Comparison of ENCODE assay signal across 13 cellular contexts in genomic region chr1:247102381-247102780, GRCh38. TPM values are rescaled to one million over a fixed set of nuclear protein-coding genes. Genes with fewer than 3 reads are reported as not detected.
DNase-seq lines count a peak whose midpoint lies in the region; ATAC-seq and TF ChIP-seq lines count a peak whose summit lies in the region.
"Had no signal": no experiment of that assay in that cellular context is flagged by ENCODE, and none has a peak within 500 bp of the region (broad histone marks: within the 10 kb centered on the region; RNA-seq: fewer than 3 reads in every experiment).

No MANE protein-coding gene starts in this region.

- H3K4me2 ChIP-seq in SK-N-SH (no peak overlapping the region), neuronal stem cell (ENCODE audit: insufficient read depth, low read length, poor library complexity, severe bottlenecking) (no peak overlapping the region)

- no peak overlapping the region; a peak in 2 of 4 replicates for H3K4me3 ChIP-seq in SK-N-SH (ENCODE audit: low read depth in 2 of 2, low read length in 1 of 2)
- no peak overlapping the region for H3K4me3 ChIP-seq in neuronal stem cell (ENCODE audit: low read length in 2 of 2)

- peaks cover 14% of the 10 kb centered on the region for H3K9me3 Mint-ChIP-seq in endothelial cell (ENCODE audit: unreplicated experiment)
- peaks cover 18% of the 10 kb centered on the region for H3K9me3 Mint-ChIP-seq in Calu3 (ENCODE audit: low read depth, unreplicated experiment)

- 96% methylated on average over 1 of the region's 1 CpG for WGBS in SK-N-SH (ENCODE audit: low lambda C conversion rate)
- WGBS in neuronal stem cell (ENCODE audit: extremely low coverage in 2 of 2, insufficient read length in 2 of 2, insufficient replicate concordance in 1 of 2), 2 donors: no CpG with 5 or more reads among the region's 1 CpG

- H3K27ac Mint-ChIP-seq in endothelial cell (ENCODE audit: unreplicated experiment) (no peak overlapping the region), Calu3 (ENCODE audit: unreplicated experiment) (no peak overlapping the region)

- H3K27me3 Mint-ChIP-seq in endothelial cell (ENCODE audit: unreplicated experiment) (peaks cover 6% of the 10 kb centered on the region), Calu3 (ENCODE audit: unreplicated experiment) (no peaks in the 10 kb centered on the region)

- H3K27me3 ChIP-seq in SK-N-SH (ENCODE audit: insufficient read depth): no peaks in the 10 kb centered on the region
- no peaks in the 10 kb centered on the region for H3K27me3 ChIP-seq in neuronal stem cell (ENCODE audit: control insufficient read depth in 3 of 3, insufficient read depth in 3 of 3, low read depth in 1 of 3, low read length in 3 of 3)
- H3K27me3 ChIP-seq: sigmoid colon had no signal

- ATAC-seq in SK-N-SH treated with all-trans-retinoic acid at 6 μM for 48 hours (no peak), GM18498 (IDR thresholded peaks at IDR 0.05; ENCODE audit: unreplicated experiment) (no peak)

- no peak overlapping the region for H2BK15ac ChIP-seq in neuronal stem cell (ENCODE audit: low read length)

- no peak for TF ChIP-seq RAD21 in SK-N-SH (IDR thresholded peaks at IDR 0.05; ENCODE audit: low read length)

- H3K36me3 Mint-ChIP-seq in endothelial cell (ENCODE audit: low read depth, unreplicated experiment) (peaks cover 46% of the 10 kb centered on the region), Calu3 (ENCODE audit: insufficient read depth, unreplicated experiment) (peaks cover 24% of the 10 kb centered on the region)

- no TSS peak for BruUV-seq in Calu3 (replicated peaks; lab: Mats Ljungman, UMichigan)

- no peak overlapping the region for H3K23ac ChIP-seq in neuronal stem cell (ENCODE audit: low read depth, low read length, poor library complexity)

- H3F3A ChIP-seq in SK-N-SH (replicated peaks; ENCODE audit: insufficient read depth): peaks cover 8% of the 10 kb centered on the region

- H4K20me1 ChIP-seq in SK-N-SH (ENCODE audit: insufficient read depth): no peaks in the 10 kb centered on the region

- DNase-seq in SK-N-SH (no peak), NCI-H226 (peak; percentile 13), endothelial cell (ENCODE audit: low spot score) (no peak), non-pigmented ciliary epithelial cell (ENCODE audit: low read depth) (peak; percentile 26), Calu3 (no peak), neuronal stem cell (ENCODE audit: low spot score) (no peak)
- DNase-seq: 8988T, NCI-H1048, NCI-H446 treated with DMSO at 0.1 percent for 48 hours, sigmoid colon, WERI-Rb-1 had no signal

- no peak overlapping the region for H3K9ac ChIP-seq in SK-N-SH
- no peak overlapping the region for H3K9ac ChIP-seq in neuronal stem cell (ENCODE audit: low read depth, low read length, poor library complexity)

- H2BK12ac ChIP-seq in neuronal stem cell (ENCODE audit: low read length): no peak overlapping the region

- no peak overlapping the region for H4K91ac ChIP-seq in neuronal stem cell (ENCODE audit: low read depth, low read length, poor library complexity)

- H3K4ac ChIP-seq in neuronal stem cell (ENCODE audit: low read length): no peak overlapping the region

- H3K4me1 ChIP-seq in SK-N-SH (ENCODE audit: control insufficient read depth in 1 of 2, insufficient read depth in 2 of 2, low read depth in 1 of 2, low read length in 1 of 2): peaks cover 5 to 8% of the 10 kb centered on the region in 2 experiments; a peak in 3 of 4 replicates
- H3K4me1 ChIP-seq in neuronal stem cell (ENCODE audit: control insufficient read depth in 2 of 2, insufficient read depth in 1 of 2, low read depth in 1 of 2, low read length in 2 of 2): peaks cover 0 to 2% of the 10 kb centered on the region in 2 donors

- H3K14ac ChIP-seq in neuronal stem cell (ENCODE audit: low read length): no peak overlapping the region

- TF ChIP-seq EP300 in SK-N-SH (IDR thresholded peaks at IDR 0.05; ENCODE audit: borderline replicate concordance in 1 of 2, low read depth in 1 of 2, low read length in 1 of 2): no peak

- H3K4me3 Mint-ChIP-seq in endothelial cell (ENCODE audit: unreplicated experiment) (peak overlapping the region; percentile 74), Calu3 (ENCODE audit: low read depth, unreplicated experiment) (no peak overlapping the region)

- peaks cover 8% of the 10 kb centered on the region for H3K4me1 Mint-ChIP-seq in endothelial cell (ENCODE audit: unreplicated experiment)
- peaks cover 6% of the 10 kb centered on the region for H3K4me1 Mint-ChIP-seq in Calu3 (ENCODE audit: low read depth, unreplicated experiment)

- H2AK5ac ChIP-seq in neuronal stem cell (ENCODE audit: low read depth, low read length): no peak overlapping the region

- H3K18ac ChIP-seq in neuronal stem cell (ENCODE audit: low read length): no peak overlapping the region

- H3K9me2 ChIP-seq in SK-N-SH: no peaks in the 10 kb centered on the region

- no peak overlapping the region for H2BK5ac ChIP-seq in neuronal stem cell (ENCODE audit: low read length)

- TF ChIP-seq CTCF in SK-N-SH (IDR thresholded peaks at IDR 0.05) (no peak), endothelial cell (IDR thresholded peaks at IDR 0.05; ENCODE audit: unreplicated experiment) (no peak), Calu3 (IDR thresholded peaks at IDR 0.05; ENCODE audit: unreplicated experiment) (no peak)

- peaks cover 39 to 57% of the 10 kb centered on the region in 2 experiments for H3K36me3 ChIP-seq in SK-N-SH (replicated peaks in 1 of 2; ENCODE audit: control insufficient read depth in 1 of 2, insufficient read depth in 2 of 2, low read length in 1 of 2)
- peaks cover 16 to 55% of the 10 kb centered on the region in 2 donors for H3K36me3 ChIP-seq in neuronal stem cell (replicated peaks in 1 of 2; ENCODE audit: control insufficient read depth in 2 of 2, insufficient read depth in 2 of 2, low read length in 2 of 2)

- H3K79me1 ChIP-seq in neuronal stem cell (ENCODE audit: low read depth, low read length): no peaks in the 10 kb centered on the region

- POLR2A ChIA-PET in SK-N-SH (lab: Yijun Ruan, JAX): no interaction called here

- H2BK120ac ChIP-seq in neuronal stem cell (ENCODE audit: low read depth, low read length): no peak overlapping the region

- intact Hi-C loops in Calu3 (cut with micrococcal nuclease; ENCODE audit: unreplicated experiment): loop anchor here (10.0 kb wide), 1 partner anchor 168 kb away; the partner anchor contains the start of gene AHCTF1

- H2AFZ ChIP-seq in SK-N-SH (ENCODE audit: low read depth): no peak overlapping the region
- no peak overlapping the region for H2AFZ ChIP-seq in neuronal stem cell (ENCODE audit: low read length)

- CTCF ChIA-PET in SK-N-SH (lab: Yijun Ruan, JAX) (no interaction called here), Calu3 (lab: Charles Lee) (no interaction called here)

- H3K9me3 ChIP-seq in SK-N-SH (peaks cover 13% of the 10 kb centered on the region; the same call in 1 of the 2 replicates), neuronal stem cell (replicated peaks in 1 of 2; ENCODE audit: control insufficient read depth in 2 of 2, insufficient read depth in 1 of 2, low read depth in 1 of 2, low read length in 2 of 2) (peaks cover 17 to 62% of the 10 kb centered on the region in 2 donors)

- H4K8ac ChIP-seq in neuronal stem cell (ENCODE audit: low read depth, low read length): no peak overlapping the region

- peaks cover 49% of the 10 kb centered on the region for H3K79me2 ChIP-seq in SK-N-SH (ENCODE audit: insufficient read depth)

- no peak overlapping the region; a peak in 1 of 4 replicates for H3K27ac ChIP-seq in SK-N-SH (ENCODE audit: low read depth in 2 of 2, low read length in 1 of 2)
- H3K27ac ChIP-seq in neuronal stem cell (replicated peaks; ENCODE audit: low read length): no peak overlapping the region
- H3K27ac ChIP-seq: sigmoid colon, WERI-Rb-1 had no signal

TF ChIP-seq in SK-N-SH, 30 proteins besides CTCF, POLR2A, EP300 and RAD21:
- peak; percentile 36; the same call in 1 of the 2 replicates for TF ChIP-seq FOSL2 (IDR thresholded peaks at IDR 0.05; ENCODE audit: borderline replicate concordance, low read depth)
- no peak for TF ChIP-seq RXRA (IDR thresholded peaks at IDR 0.05; ENCODE audit: borderline replicate concordance, low read depth)

TF ChIP-seq in SK-N-SH treated with all-trans-retinoic acid at 6 μM for 48 hours, 23 proteins besides CTCF, POLR2A, EP300 and RAD21:
- no peak for TF ChIP-seq ISL1 (CRISPR knock-in tag; IDR thresholded peaks at IDR 0.05)
- no peak for TF ChIP-seq TOX (CRISPR knock-in tag; IDR thresholded peaks at IDR 0.05; ENCODE audit: borderline replicate concordance)
- no peak for TF ChIP-seq OSR1 (CRISPR knock-in tag; IDR thresholded peaks at IDR 0.05)
- no peak for TF ChIP-seq GLIS3 (CRISPR knock-in tag; IDR thresholded peaks at IDR 0.05)
- no peak for TF ChIP-seq ZNF565 (CRISPR knock-in tag; conservative IDR thresholded peaks at IDR 0.05; ENCODE audit: low read depth)
- no peak for TF ChIP-seq RARB (CRISPR knock-in tag; IDR thresholded peaks at IDR 0.05)
- TF ChIP-seq ZFP30 (CRISPR knock-in tag; IDR thresholded peaks at IDR 0.05): no peak
- TF ChIP-seq TCF4 (CRISPR knock-in tag; IDR thresholded peaks at IDR 0.05; ENCODE audit: borderline replicate concordance): no peak
- TF ChIP-seq ZFP3 (CRISPR knock-in tag; IDR thresholded peaks at IDR 0.05): no peak
- TF ChIP-seq ESRRG (CRISPR knock-in tag; IDR thresholded peaks at IDR 0.05): no peak
- TF ChIP-seq ARNTL (CRISPR knock-in tag; IDR thresholded peaks at IDR 0.05; ENCODE audit: borderline replicate concordance, low read depth): no peak
- no peak for TF ChIP-seq PPARA (CRISPR knock-in tag; IDR thresholded peaks at IDR 0.05; ENCODE audit: borderline replicate concordance)

RNA-seq across cellular contexts. Expression of gene ZNF669, which starts 1.8 kb away (rescaled TPM):
- 3.3 and 3.7 TPM in 2 replicates for polyA plus RNA-seq in SK-N-SH (2012; rRNA removed)
- polyA plus RNA-seq in SK-N-SH (2012; cell fraction: cytosol; rRNA removed): 4.4 and 4.6 TPM in 2 replicates
- polyA plus RNA-seq in SK-N-SH (2012; cell fraction: nucleus; rRNA removed): 2.5 and 5.1 TPM in 2 replicates
- total RNA-seq in endothelial cell (ENCODE audit: unreplicated experiment) (21.7 TPM), Calu3 (2022) (8.9 and 10.5 TPM in 2 replicates)
- polyA plus RNA-seq in neuronal stem cell (2013, experiment 1 of 2): 11.3 TPM
- polyA plus RNA-seq in neuronal stem cell (2013, experiment 2 of 2): 11.7 TPM

RNA-seq across cellular contexts. Expression of gene ZNF670, which starts 23.8 kb away (rescaled TPM):
- polyA plus RNA-seq in SK-N-SH (2012; rRNA removed): 0.84 and 1.4 TPM in 2 replicates
- polyA plus RNA-seq in SK-N-SH (2012; cell fraction: cytosol; rRNA removed): 1.6 and 2.0 TPM in 2 replicates
- 0.43 and 0.93 TPM in 2 replicates for polyA plus RNA-seq in SK-N-SH (2012; cell fraction: nucleus; rRNA removed)
- total RNA-seq in endothelial cell (ENCODE audit: unreplicated experiment) (9.7 TPM), Calu3 (2022) (3.9 and 6.1 TPM in 2 replicates)
- 6.7 TPM for polyA plus RNA-seq in neuronal stem cell (2013, experiment 1 of 2)
- polyA plus RNA-seq in neuronal stem cell (2013, experiment 2 of 2): 7.4 TPM

Comparison
In these comparisons a context has a peak if more than half of its experiments do, and no peak if none do; other contexts are left out.
1. DNase-seq: peak in NCI-H226 (single experiment) and non-pigmented ciliary epithelial cell (single experiment); none in SK-N-SH (single experiment), endothelial cell (single experiment), Calu3 (single experiment) and neuronal stem cell (single experiment).